In the genomic region with DNA sequence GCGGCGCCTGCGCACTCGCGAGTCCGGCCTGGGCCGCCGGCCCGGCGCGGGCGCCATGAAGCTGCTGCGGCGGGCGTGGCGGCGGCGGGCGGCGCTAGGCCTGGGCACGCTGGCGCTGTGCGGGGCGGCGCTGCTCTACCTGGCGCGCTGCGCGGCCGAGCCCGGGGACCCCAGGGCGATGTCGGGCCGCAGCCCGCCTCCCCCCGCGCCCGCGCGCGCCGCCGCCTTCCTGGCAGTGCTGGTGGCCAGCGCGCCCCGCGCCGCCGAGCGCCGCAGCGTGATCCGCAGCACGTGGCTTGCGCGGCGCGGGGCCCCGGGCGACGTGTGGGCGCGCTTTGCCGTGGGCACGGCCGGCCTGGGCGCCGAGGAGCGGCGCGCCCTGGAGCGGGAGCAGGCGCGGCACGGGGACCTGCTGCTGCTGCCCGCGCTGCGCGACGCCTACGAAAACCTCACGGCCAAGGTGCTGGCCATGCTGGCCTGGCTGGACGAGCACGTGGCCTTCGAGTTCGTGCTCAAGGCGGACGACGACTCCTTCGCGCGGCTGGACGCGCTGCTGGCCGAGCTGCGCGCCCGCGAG, we compare ENCODE assay signal across 8 cellular contexts. TPM values are rescaled to one million over a fixed set of nuclear protein-coding genes. Genes with fewer than 3 reads are reported as not detected.
DNase-seq lines count a peak whose midpoint lies in the region; ATAC-seq and TF ChIP-seq lines count a peak whose summit lies in the region.

TSS of gene B3GALT6 (plus strand) at position 14 of the 577 bp plus-strand sequence. CDS start at position 56, 42 bp downstream.

- DNase-seq in heart left ventricle (no peak), left ventricle myocardium superior (no peak), heart right ventricle (no peak), sigmoid colon (no peak), DMS79 treated with DMSO at 0.1 percent for 48 hours (lab: John Stamatoyannopoulos, UW) (no peak), NCI-H748 (lab: John Stamatoyannopoulos, UW; ENCODE audit: unreplicated experiment) (no peak), islet precursor cell (no peak)

- H3K27me3 ChIP-seq in heart left ventricle (peaks cover 0 to 3% (median 0%) of the 10 kb centered on the region in 9 donors), heart right ventricle (peaks cover 0 to 3% (median 0%) of the 10 kb centered on the region in 7 donors), sigmoid colon (peaks cover 0 to under 1% (median 0%) of the 10 kb centered on the region in 3 donors)

- no peak for TF ChIP-seq EP300 in sigmoid colon (IDR thresholded peaks at IDR 0.05)

- H3K4me1 ChIP-seq in heart left ventricle, result peaks cover 8 to 56% (median 33%) of the 10 kb centered on the region in 12 donors
- H3K4me1 ChIP-seq in heart right ventricle, result peaks cover 12 to 51% (median 36%) of the 10 kb centered on the region in 9 donors
- peaks cover 0 to 55% (median 33%) of the 10 kb centered on the region in 4 donors for H3K4me1 ChIP-seq in sigmoid colon

- intact Hi-C loops in heart left ventricle (cut with DNase I) (loop anchor here in 6 of 10 donors (2.0 to 10.0 kb wide), 5 partner anchors 40 to 115 kb away; partner anchors contain the start of genes UBE2J2 (in 3 of the 6) and C1orf159 (in 2 of the 6)), left ventricle myocardium superior (cut with micrococcal nuclease) (no loop called here), heart right ventricle (cut with DNase I) (loop anchor here in 3 of 10 donors (5.0 kb wide), 3 partner anchors 40 to 110 kb away; partner anchors contain the start of gene UBE2J2 (in 1 of the 3)), sigmoid colon (cut with DNase I) (loop anchor here (1.0 kb wide), 1 partner anchor 42 kb away; no protein-coding TSS in a partner anchor)

- TF ChIP-seq POLR2A in heart left ventricle (IDR thresholded peaks at IDR 0.05) (no peak), sigmoid colon (IDR thresholded peaks at IDR 0.05) (no peak)

- TF ChIP-seq CTCF in heart left ventricle (IDR thresholded peaks at IDR 0.05) (no peak), WI38 (IDR thresholded peaks at IDR 0.05; ENCODE audit: low read depth, low read length) (no peak), heart right ventricle (IDR thresholded peaks at IDR 0.05) (no peak), sigmoid colon (IDR thresholded peaks at IDR 0.05) (no peak)

- H3K36me3 ChIP-seq in heart left ventricle (peaks cover 0 to 31% (median 15%) of the 10 kb centered on the region in 9 donors), heart right ventricle (peaks cover 0 to 31% (median 14%) of the 10 kb centered on the region in 9 donors), sigmoid colon (peaks cover 13 to 18% (median 15%) of the 10 kb centered on the region in 4 donors)

- H3K4me3 ChIP-seq in heart left ventricle (peak within 1 kb of the TSS; percentile 81 to 100 (median 98)), WI38 (ENCODE audit: low read depth, low read length) (peak within 1 kb of the TSS; percentile 88), heart right ventricle (peak within 1 kb of the TSS; percentile 73 to 100 (median 96)), sigmoid colon (peak within 1 kb of the TSS; percentile 69 to 100 (median 96))

- ATAC-seq in heart left ventricle (no peak), left ventricle myocardium superior (no peak), heart right ventricle (no peak)

- H3K9me3 ChIP-seq in heart left ventricle, result no peaks in the 10 kb centered on the region
- H3K9me3 ChIP-seq in heart right ventricle, result no peaks in the 10 kb centered on the region
- H3K9me3 ChIP-seq in sigmoid colon, result no peaks in the 10 kb centered on the region

- H3K27ac ChIP-seq in heart left ventricle (peak within 1 kb of the TSS; percentile 92 to 99 (median 97)), heart right ventricle (peak within 1 kb of the TSS; percentile 92 to 99 (median 96)), sigmoid colon (peak within 1 kb of the TSS; percentile 92 to 97 (median 96))

- 5 to 21% (median 6%) methylated on average over 35 to 99 of the region's 99 CpGs for WGBS in heart left ventricle, 4 donors
- WGBS in heart right ventricle, 2 donors, result 6% methylated on average over 62 to 99 of the region's 99 CpGs
- 9 to 18% methylated on average over 99 of the region's 99 CpGs for whole genome bisulfite sequencing in sigmoid colon, 2 donors

RNA-seq across cellular contexts. Expression of gene B3GALT6, which starts in this region (rescaled TPM):
- total RNA-seq in heart left ventricle (10 to 100 TPM in 7 of 9 donors, 1 to 10 TPM in 2; 8.1 to 21.4 (median 11.2) TPM), left ventricle myocardium superior (7.5 TPM), heart right ventricle (10 to 100 TPM in 4 of 10 donors, 1 to 10 TPM in 6; 7.3 to 13.5 (median 9.1) TPM), sigmoid colon (10 to 100 TPM in 2 of 4 donors, 1 to 10 TPM in 2; 8.6 to 12.5 (median 10.3) TPM)
- polyA plus RNA-seq in heart left ventricle (10 to 100 TPM in 1 of 2 donors, 1 to 10 TPM in 1; 6.7 to 15.7 TPM), heart right ventricle (10 to 100 TPM in 1 of 2 donors, 1 to 10 TPM in 1; 7.7 to 16.2 TPM), sigmoid colon (1 to 10 TPM; 1.8 to 9.6 (median 2.5) TPM)
